Comparison of ENCODE assay signal across 8 cellular contexts in the genomic region with DNA sequence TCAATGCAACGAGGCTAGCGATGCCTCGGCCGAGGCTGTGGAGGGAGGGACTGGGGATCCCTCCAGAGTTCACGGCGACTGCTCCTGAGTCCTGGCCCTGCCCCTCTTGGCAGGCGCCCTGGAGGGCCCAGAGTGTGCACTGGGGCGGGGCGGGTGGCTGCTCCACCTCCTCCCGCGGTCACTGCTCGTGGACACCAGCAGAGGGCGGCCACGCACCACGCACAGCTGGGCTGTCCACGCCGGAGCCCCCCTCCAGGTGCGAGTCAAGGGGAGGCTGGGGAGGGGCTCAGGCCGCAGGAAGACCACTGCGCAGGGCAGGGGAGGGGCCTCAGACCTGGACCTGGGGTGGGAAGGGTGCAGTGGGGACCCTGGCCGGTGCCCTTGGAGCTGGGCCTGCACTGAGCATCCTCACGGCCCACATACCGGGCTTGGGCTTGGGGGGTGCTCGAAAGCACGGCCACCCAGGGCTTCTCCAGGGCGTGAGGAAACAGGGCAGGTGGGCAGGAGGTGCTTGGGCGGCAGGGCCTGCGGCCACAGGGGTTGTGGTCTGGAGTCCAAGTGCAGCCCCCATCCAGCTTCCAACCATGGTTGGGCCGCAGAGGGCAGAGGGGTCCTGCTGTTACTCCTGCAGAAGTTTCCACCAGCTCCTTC. TPM values are rescaled to one million over a fixed set of nuclear protein-coding genes. Genes with fewer than 3 reads are reported as not detected.
DNase-seq lines count a peak whose midpoint lies in the region; ATAC-seq and TF ChIP-seq lines count a peak whose summit lies in the region.

No MANE protein-coding gene starts in this region.

- H3K4me1 ChIP-seq in PC-3 (ENCODE audit: insufficient read depth, low read length) (no peaks in the 10 kb centered on the region), upper lobe of left lung (peaks cover 0 to 6% (median 0%) of the 10 kb centered on the region in 4 donors)

- peaks cover 7% of the 10 kb centered on the region for H3K9me3 ChIP-seq in PC-3 (ENCODE audit: low read length)
- H3K9me3 ChIP-seq in upper lobe of left lung = peaks cover 0 to under 1% (median 0%) of the 10 kb centered on the region in 4 donors

- H2AFZ ChIP-seq in PC-3 (ENCODE audit: low read length) = no peak overlapping the region

- H3K9me3 Mint-ChIP-seq in naive thymus-derived CD8-positive, alpha-beta T cell = peaks cover 0 to 2% (median 0%) of the 10 kb centered on the region in 9 donors

- peaks cover 59% of the 10 kb centered on the region for H3K27me3 ChIP-seq in PC-3 (ENCODE audit: low read length)
- H3K27me3 ChIP-seq in upper lobe of left lung = no peaks in the 10 kb centered on the region

- no peak overlapping the region for H3K4me2 ChIP-seq in PC-3 (ENCODE audit: low read length)

- no peaks in the 10 kb centered on the region for H3K79me2 ChIP-seq in PC-3 (ENCODE audit: low read length)

- peak overlapping the region in 1 of 10 donors; percentile 38 for H3K4me3 Mint-ChIP-seq in naive thymus-derived CD8-positive, alpha-beta T cell

- H3K27ac Mint-ChIP-seq in naive thymus-derived CD8-positive, alpha-beta T cell = no peak overlapping the region

- peaks cover 0 to 6% (median 5%) of the 10 kb centered on the region in 4 donors for H3K4me1 Mint-ChIP-seq in naive thymus-derived CD8-positive, alpha-beta T cell

- no peak for TF ChIP-seq POLR2A in upper lobe of left lung (IDR thresholded peaks at IDR 0.05)

- BruUV-seq in PC-3 (replicated peaks; lab: Mats Ljungman, UMichigan) = no TSS peak

- POLR2A ChIA-PET in PC-3 (lab: Charles Lee; ENCODE audit: unreplicated experiment) = no interaction called here
- POLR2A ChIA-PET in naive thymus-derived CD8-positive, alpha-beta T cell (lab: Charles Lee) = interaction anchor here (0.8 kb wide), 1 partner anchor 18 kb away, joined by 5 read pairs; no protein-coding TSS in a partner anchor

- ATAC-seq in PC-3 (peak; percentile 89), upper lobe of left lung (ENCODE audit: low FRiP score in 2 of 2) (peak; percentile 6 to 63), HG02970 (IDR thresholded peaks at IDR 0.05; ENCODE audit: low FRiP score, unreplicated experiment) (no peak)
- ATAC-seq in naive thymus-derived CD8-positive, alpha-beta T cell = peak; percentile 88 to 93

- no peaks in the 10 kb centered on the region for H3F3A ChIP-seq in PC-3 (ENCODE audit: low read length, unreplicated experiment)

- CTCF ChIA-PET in PC-3 (lab: Charles Lee) = no interaction called here

- H3K27ac ChIP-seq in PC-3 (ENCODE audit: low read length) (no peak overlapping the region), upper lobe of left lung (no peak overlapping the region)

- H3K4me3 ChIP-seq in PC-3 (ENCODE audit: low read length) (no peak overlapping the region), upper lobe of left lung (no peak overlapping the region)

- H3K9ac ChIP-seq in PC-3 (ENCODE audit: low read length) = no peak overlapping the region

- peaks cover 2 to 17% (median 11%) of the 10 kb centered on the region in 5 donors for H3K27me3 Mint-ChIP-seq in naive thymus-derived CD8-positive, alpha-beta T cell

- WGBS in upper lobe of left lung, 2 donors = 65% methylated on average over 9 of the region's 29 CpGs; no CpG with 5 or more reads in 1 of the 2 donors

- no peak for TF ChIP-seq EP300 in upper lobe of left lung (IDR thresholded peaks at IDR 0.05)

- no peaks in the 10 kb centered on the region for H4K20me1 ChIP-seq in PC-3 (ENCODE audit: low read length)

- H3K36me3 Mint-ChIP-seq in naive thymus-derived CD8-positive, alpha-beta T cell = no peaks in the 10 kb centered on the region

- peak; percentile 82 for TF ChIP-seq CTCF in PC-3 (conservative IDR thresholded peaks at IDR 0.05; ENCODE audit: low read depth, low read length)
- TF ChIP-seq CTCF in upper lobe of left lung (IDR thresholded peaks at IDR 0.05) = peak; percentile 18 to 77 (median 54)

- H3K36me3 ChIP-seq in PC-3 (ENCODE audit: low read depth, low read length) (no peaks in the 10 kb centered on the region), upper lobe of left lung (no peaks in the 10 kb centered on the region)

- DNase-seq in DMS53 (lab: John Stamatoyannopoulos, UW) (peak; percentile 13), DMS53 treated with DMSO at 0.1 percent for 48 hours (lab: John Stamatoyannopoulos, UW; ENCODE audit: unreplicated experiment) (no peak), PC-3 (peak; percentile 41), amygdala (lab: John Stamatoyannopoulos, UW) (peak in 39 of 56 donors; percentile 1 to 62 (median 30)), upper lobe of left lung (peak; percentile 31 to 87), HPDE6-E6E7 (ENCODE audit: extremely low spot score) (no peak)
- peak; percentile 27 to 74 (median 56) for DNase-seq in naive thymus-derived CD8-positive, alpha-beta T cell

- H3K9me2 ChIP-seq in PC-3 (replicated peaks; ENCODE audit: low read length) = no peaks in the 10 kb centered on the region

- intact Hi-C loops in PC-3 (cut with micrococcal nuclease) = no loop called here

RNA-seq across cellular contexts. Expression of gene TTC34, which starts 20.6 kb away (rescaled TPM):
- total RNA-seq in PC-3 (2014; rRNA removed) = 0.11 and 1.2 TPM in 2 replicates
- 1 to 10 TPM; 6.0 to 6.2 TPM for total RNA-seq in naive thymus-derived CD8-positive, alpha-beta T cell
- under 1 TPM; 0.03 to 0.37 (median 0.08) TPM for polyA plus RNA-seq in naive thymus-derived CD8-positive, alpha-beta T cell
- 1 to 10 TPM in 5 of 6 donors, under 1 TPM in 1; 0.76 to 4.2 (median 2.1) TPM for total RNA-seq in upper lobe of left lung

Comparison
In these comparisons a context has a peak if more than half of its experiments do, and no peak if none do; other contexts are left out.
1. DNase-seq: peak in DMS53 (single experiment), PC-3 (single experiment), amygdala (39 of 56), naive thymus-derived CD8-positive, alpha-beta T cell (10 of 10) and upper lobe of left lung (2 of 2); none in DMS53 treated with DMSO at 0.1 percent for 48 hours (single experiment) and HPDE6-E6E7 (single experiment).